21 cellular contexts compared by ENCODE assay signal in the genomic region with DNA sequence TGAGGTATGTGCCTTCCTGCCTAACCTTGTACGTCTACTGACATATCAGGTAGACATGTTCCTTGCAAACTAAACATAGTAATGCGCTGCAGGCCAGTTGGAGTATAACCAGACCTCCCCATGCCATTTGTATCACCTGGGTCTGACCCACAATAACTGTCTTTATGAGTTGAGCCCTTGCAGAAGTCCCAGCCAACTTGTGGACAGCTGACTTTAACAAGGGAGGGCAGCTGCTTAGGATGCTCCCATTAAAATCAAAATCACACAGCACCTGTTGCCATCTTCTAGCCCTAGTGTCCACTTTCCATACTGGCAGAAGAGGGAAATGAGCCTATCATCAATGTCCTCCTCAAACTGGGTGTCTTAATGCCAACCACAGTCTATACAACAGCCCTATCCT. TPM values are rescaled to one million over a fixed set of nuclear protein-coding genes. Genes with fewer than 3 reads are reported as not detected.
DNase-seq lines count a peak whose midpoint lies in the region; ATAC-seq and TF ChIP-seq lines count a peak whose summit lies in the region.
"Had no signal": no experiment of that assay in that cellular context is flagged by ENCODE, and none has a peak within 500 bp of the region (broad histone marks: within the 10 kb centered on the region; RNA-seq: fewer than 3 reads in every experiment).

No MANE protein-coding gene starts in this region.

- peaks cover 7% of the 10 kb centered on the region for H3K36me3 Mint-ChIP-seq in activated naive CD8-positive, alpha-beta T cell treated with anti-CD3 and anti-CD28 coated beads for 36 hours
- peaks cover 5% of the 10 kb centered on the region for H3K36me3 Mint-ChIP-seq in activated naive CD8-positive, alpha-beta T cell treated with anti-CD3 and anti-CD28 coated beads, Interleukin-2, amount 50 U/mL, for 24 hours (ENCODE audit: low read depth)
- H3K36me3 Mint-ChIP-seq in activated T-helper 17 cell treated with anti-CD3 and anti-CD28 coated beads, Interleukin-2, amount 50 U/mL, for 72 hours (ENCODE audit: low read depth) = peaks cover 41% of the 10 kb centered on the region
- H3K36me3 Mint-ChIP-seq in stimulated activated naive B cell treated with anti-CD40 and anti-IgM and Interleukin-4, amounts not matched to agents 10 μg/mL and 1 μg/mL and 100 μg/mL, for 72 hours = peaks cover 3 to 29% of the 10 kb centered on the region in 2 donors

- WGBS in psoas muscle, 3 donors = 35 to 44% (median 42%) methylated on average over 2 of the region's 2 CpGs

- DNase-seq in DMS 273 (lab: John Stamatoyannopoulos, UW; ENCODE audit: unreplicated experiment) (peak; percentile 44), DMS 273 treated with DMSO at 0.1 percent for 48 hours (lab: John Stamatoyannopoulos, UW) (no peak), psoas muscle (no peak)
- DNase-seq in activated naive CD8-positive, alpha-beta T cell treated with anti-CD3 and anti-CD28 coated beads for 36 hours = no peak
- no peak for DNase-seq in activated naive CD8-positive, alpha-beta T cell treated with anti-CD3 and anti-CD28 coated beads, Interleukin-2, amount 50 U/mL, for 24 hours
- no peak for DNase-seq in stimulated activated naive B cell treated with anti-CD40 and anti-IgM and Interleukin-4, amounts not matched to agents 10 μg/mL and 1 μg/mL and 100 μg/mL, for 72 hours
- DNase-seq: Caco-2; CD4-positive, CD25-positive, alpha-beta regulatory T cell; CD8-positive, alpha-beta T cell; DMS53; DMS79 treated with DMSO at 0.1 percent for 48 hours; GF-D8; GOT3; HFFc6 had no signal

- no peak overlapping the region for H3K4me3 Mint-ChIP-seq in activated naive CD8-positive, alpha-beta T cell treated with anti-CD3 and anti-CD28 coated beads for 36 hours
- H3K4me3 Mint-ChIP-seq in activated naive CD8-positive, alpha-beta T cell treated with anti-CD3 and anti-CD28 coated beads, Interleukin-2, amount 50 U/mL, for 24 hours = no peak overlapping the region
- H3K4me3 Mint-ChIP-seq in activated T-helper 17 cell treated with anti-CD3 and anti-CD28 coated beads, Interleukin-2, amount 50 U/mL, for 72 hours = no peak overlapping the region
- no peak overlapping the region for H3K4me3 Mint-ChIP-seq in stimulated activated naive B cell treated with anti-CD40 and anti-IgM and Interleukin-4, amounts not matched to agents 10 μg/mL and 1 μg/mL and 100 μg/mL, for 72 hours
- H3K4me3 Mint-ChIP-seq: B cell; CD4-positive, CD25-positive, alpha-beta regulatory T cell; CD8-positive, alpha-beta T cell; HFFc6 had no signal

- peak overlapping the region; percentile 54 for H3K27ac Mint-ChIP-seq in activated naive CD8-positive, alpha-beta T cell treated with anti-CD3 and anti-CD28 coated beads for 36 hours
- H3K27ac Mint-ChIP-seq in activated naive CD8-positive, alpha-beta T cell treated with anti-CD3 and anti-CD28 coated beads, Interleukin-2, amount 50 U/mL, for 24 hours = no peak overlapping the region
- H3K27ac Mint-ChIP-seq in activated T-helper 17 cell treated with anti-CD3 and anti-CD28 coated beads, Interleukin-2, amount 50 U/mL, for 72 hours = no peak overlapping the region
- no peak overlapping the region for H3K27ac Mint-ChIP-seq in stimulated activated naive B cell treated with anti-CD40 and anti-IgM and Interleukin-4, amounts not matched to agents 10 μg/mL and 1 μg/mL and 100 μg/mL, for 72 hours
- H3K27ac Mint-ChIP-seq: B cell; CD4-positive, CD25-positive, alpha-beta regulatory T cell; CD8-positive, alpha-beta T cell; HFFc6 had no signal

- peaks cover 0 to 4% of the 10 kb centered on the region in 2 donors for H3K36me3 ChIP-seq in psoas muscle (ENCODE audit: insufficient read depth in 1 of 2, low read depth in 1 of 2)

- peaks cover 0 to 2% (median 0%) of the 10 kb centered on the region in 3 donors for H3K27me3 ChIP-seq in psoas muscle (ENCODE audit: insufficient read depth in 3 of 3, low read length in 2 of 3)

- no peak for TF ChIP-seq CTCF in psoas muscle (IDR thresholded peaks at IDR 0.05)

- no peak overlapping the region for H3K4me3 ChIP-seq in psoas muscle
- H3K4me3 ChIP-seq: BLaER1, HAP-1 had no signal

- peaks cover 4% of the 10 kb centered on the region for H3K4me1 ChIP-seq in psoas muscle
- H3K4me1 ChIP-seq: BLaER1, Caco-2, HAP-1 had no signal

- H3K27me3 Mint-ChIP-seq in activated naive CD8-positive, alpha-beta T cell treated with anti-CD3 and anti-CD28 coated beads for 36 hours = no peaks in the 10 kb centered on the region
- no peaks in the 10 kb centered on the region for H3K27me3 Mint-ChIP-seq in activated naive CD8-positive, alpha-beta T cell treated with anti-CD3 and anti-CD28 coated beads, Interleukin-2, amount 50 U/mL, for 24 hours
- H3K27me3 Mint-ChIP-seq in activated T-helper 17 cell treated with anti-CD3 and anti-CD28 coated beads, Interleukin-2, amount 50 U/mL, for 72 hours = no peaks in the 10 kb centered on the region
- H3K27me3 Mint-ChIP-seq in stimulated activated naive B cell treated with anti-CD40 and anti-IgM and Interleukin-4, amounts not matched to agents 10 μg/mL and 1 μg/mL and 100 μg/mL, for 72 hours = no peaks in the 10 kb centered on the region
- H3K27me3 Mint-ChIP-seq: B cell; CD4-positive, CD25-positive, alpha-beta regulatory T cell had no signal

- H3K4me1 Mint-ChIP-seq in activated naive CD8-positive, alpha-beta T cell treated with anti-CD3 and anti-CD28 coated beads for 36 hours = no peaks in the 10 kb centered on the region
- no peaks in the 10 kb centered on the region for H3K4me1 Mint-ChIP-seq in activated naive CD8-positive, alpha-beta T cell treated with anti-CD3 and anti-CD28 coated beads, Interleukin-2, amount 50 U/mL, for 24 hours
- no peaks in the 10 kb centered on the region for H3K4me1 Mint-ChIP-seq in activated T-helper 17 cell treated with anti-CD3 and anti-CD28 coated beads, Interleukin-2, amount 50 U/mL, for 72 hours
- H3K4me1 Mint-ChIP-seq in stimulated activated naive B cell treated with anti-CD40 and anti-IgM and Interleukin-4, amounts not matched to agents 10 μg/mL and 1 μg/mL and 100 μg/mL, for 72 hours = no peaks in the 10 kb centered on the region
- H3K4me1 Mint-ChIP-seq: B cell had no signal

- no peak for ATAC-seq in activated naive CD8-positive, alpha-beta T cell treated with anti-CD3 and anti-CD28 coated beads, Interleukin-2, amount 50 U/mL, for 24 hours
- ATAC-seq in psoas muscle = peak; percentile 84 to 94 (median 87)
- no peak for ATAC-seq in activated T-helper 17 cell treated with anti-CD3 and anti-CD28 coated beads, Interleukin-2, amount 50 U/mL, for 72 hours (replicated peaks)
- no peak for ATAC-seq in stimulated activated naive B cell treated with anti-CD40 and anti-IgM and Interleukin-4, amounts not matched to agents 10 μg/mL and 1 μg/mL and 100 μg/mL, for 72 hours (replicated peaks)
- no peak for ATAC-seq in GM18868 (IDR thresholded peaks at IDR 0.05; ENCODE audit: unreplicated experiment)
- ATAC-seq: CD8-positive, alpha-beta T cell had no signal

- no peaks in the 10 kb centered on the region for H3K9me3 ChIP-seq in psoas muscle
- H3K9me3 ChIP-seq: BLaER1, Caco-2, HAP-1 had no signal

- intact Hi-C loops in psoas muscle (cut with DNase I) = no loop called here

- H3K27ac ChIP-seq in psoas muscle = peak overlapping the region; percentile 63
- H3K27ac ChIP-seq: 22Rv1, BLaER1, C4-2B had no signal

- H3K9me3 Mint-ChIP-seq in activated naive CD8-positive, alpha-beta T cell treated with anti-CD3 and anti-CD28 coated beads for 36 hours = no peaks in the 10 kb centered on the region
- no peaks in the 10 kb centered on the region for H3K9me3 Mint-ChIP-seq in activated naive CD8-positive, alpha-beta T cell treated with anti-CD3 and anti-CD28 coated beads, Interleukin-2, amount 50 U/mL, for 24 hours
- H3K9me3 Mint-ChIP-seq in activated T-helper 17 cell treated with anti-CD3 and anti-CD28 coated beads, Interleukin-2, amount 50 U/mL, for 72 hours = no peaks in the 10 kb centered on the region
- no peaks in the 10 kb centered on the region for H3K9me3 Mint-ChIP-seq in stimulated activated naive B cell treated with anti-CD40 and anti-IgM and Interleukin-4, amounts not matched to agents 10 μg/mL and 1 μg/mL and 100 μg/mL, for 72 hours
- H3K9me3 Mint-ChIP-seq: CD4-positive, CD25-positive, alpha-beta regulatory T cell; CD8-positive, alpha-beta T cell; HFFc6 had no signal

RNA-seq across cellular contexts. Expression of gene KANTR, which starts 41.6 kb away (rescaled TPM):
- 1 to 10 TPM; 6.3 to 6.4 TPM for total RNA-seq in activated naive CD8-positive, alpha-beta T cell treated with anti-CD3 and anti-CD28 coated beads for 36 hours
- 1 to 10 TPM; 3.4 to 8.2 (median 4.8) TPM for total RNA-seq in psoas muscle
- polyA plus RNA-seq in psoas muscle = 1 to 10 TPM in 2 of 3 donors, under 1 TPM in 1; 0.89 to 5.2 (median 1.5) TPM
- 10 to 100 TPM; 18.6 to 44.9 TPM for total RNA-seq in activated T-helper 17 cell treated with anti-CD3 and anti-CD28 coated beads, Interleukin-2, amount 50 U/mL, for 72 hours

RNA-seq across cellular contexts. Expression of gene TSPYL2, which starts 53.4 kb away (rescaled TPM):
- total RNA-seq in activated naive CD8-positive, alpha-beta T cell treated with anti-CD3 and anti-CD28 coated beads for 36 hours = 10 to 100 TPM; 46.7 to 52.7 TPM
- 10 to 100 TPM; 20.0 to 56.4 (median 28.1) TPM for total RNA-seq in psoas muscle
- 10 to 100 TPM in 2 of 3 donors, 1 to 10 TPM in 1; 9.2 to 45.2 (median 23.2) TPM for polyA plus RNA-seq in psoas muscle
- total RNA-seq in activated T-helper 17 cell treated with anti-CD3 and anti-CD28 coated beads, Interleukin-2, amount 50 U/mL, for 72 hours = 100 to 1,000 TPM in 1 of 2 donors, 10 to 100 TPM in 1; 28.2 to 134 TPM

Comparison
In these comparisons a context has a peak if more than half of its experiments do, and no peak if none do; other contexts are left out.
1. ATAC-seq: peak in psoas muscle (4 of 4); none in activated naive CD8-positive, alpha-beta T cell treated with anti-CD3 and anti-CD28 coated beads, Interleukin-2, amount 50 U/mL, for 24 hours (single experiment), activated T-helper 17 cell treated with anti-CD3 and anti-CD28 coated beads, Interleukin-2, amount 50 U/mL, for 72 hours (single experiment), stimulated activated naive B cell treated with anti-CD40 and anti-IgM and Interleukin-4, amounts not matched to agents 10 μg/mL and 1 μg/mL and 100 μg/mL, for 72 hours (0 of 2) and GM18868 (single experiment).